ENCODE assay signal across 8 cellular contexts in genomic region chr1:36450270-36450918, GRCh38.
DNase-seq lines count a peak whose midpoint lies in the region; ATAC-seq and TF ChIP-seq lines count a peak whose summit lies in the region.

TSS of gene OSCP1 (minus strand) at chr1:36450451. CDS start at chr1:36450369, 82 bp downstream.

- DNase-seq in AG20443 (ENCODE audit: low spot score) = peak; percentile 99
- DNase-seq in NCI-H510A treated with DMSO at 0.1 percent for 48 hours (lab: John Stamatoyannopoulos, UW) = peak; percentile 100
- DNase-seq in activated CD4-positive, alpha-beta T cell treated with anti-CD3 and anti-CD28 coated beads, Interleukin-2, amount 50 U/mL, for 24 hours (ENCODE audit: low read depth in 1 of 2, low spot score in 1 of 2) = peak; percentile 72 to 80
- peak; percentile 96 for DNase-seq in dedifferentiated amniotic fluid mesenchymal stem cell (ENCODE audit: extremely low spot score)
- peak; percentile 99 for DNase-seq in left kidney (ENCODE audit: low read depth, low spot score)
- DNase-seq in stimulated activated CD4-positive, alpha-beta T cell treated with anti-CD3 and anti-CD28 coated beads, Interleukin-1b, Interleukin-23, amount 100 ng/mL, for 48 hours = peak; percentile 84

- peak; percentile 88 for TF ChIP-seq POLR2A in GM19099 (IDR thresholded peaks at IDR 0.05; ENCODE audit: extremely low read depth, insufficient read length, low read depth)

- ATAC-seq in HG03432 (IDR thresholded peaks at IDR 0.05; ENCODE audit: unreplicated experiment) = peak; percentile 98

Comparison
In these comparisons a context has a peak if more than half of its experiments do, and no peak if none do; other contexts are left out.
1. Peak in every context shown above with its lines: DNase-seq and ATAC-seq.